ENCODE assay signal across 8 cellular contexts in genomic region chr20:50931048-50931305, GRCh38. TPM values are rescaled to one million over a fixed set of nuclear protein-coding genes. Genes with fewer than 3 reads are reported as not detected.
DNase-seq lines count a peak whose midpoint lies in the region; ATAC-seq and TF ChIP-seq lines count a peak whose summit lies in the region.

No MANE protein-coding gene starts in this region.

- peaks cover 16% of the 10 kb centered on the region for H3K79me1 ChIP-seq in trophoblast cell (ENCODE audit: low read length)

- H3K18ac ChIP-seq in trophoblast cell (ENCODE audit: low read length), result peak overlapping the region; percentile 93

- H3K23ac ChIP-seq in trophoblast cell (ENCODE audit: low read length), result no peak overlapping the region

- H3K27ac ChIP-seq in WERI-Rb-1 (peak overlapping the region; percentile 99), trophoblast cell (ENCODE audit: low read depth, low read length) (peak overlapping the region; percentile 95)

- peaks cover 7% of the 10 kb centered on the region in 2 experiments for H3K4me1 ChIP-seq in trophoblast cell (ENCODE audit: control insufficient read depth in 1 of 2, insufficient read depth in 2 of 2, low read length in 2 of 2)

- peak overlapping the region; percentile 95 for H2BK5ac ChIP-seq in trophoblast cell (ENCODE audit: low read depth, low read length, poor library complexity)

- peak overlapping the region; percentile 100 for H4K91ac ChIP-seq in trophoblast cell (ENCODE audit: low read depth, low read length)

- peak overlapping the region; percentile 97 for H3K4ac ChIP-seq in trophoblast cell (ENCODE audit: low read depth, low read length)

- peaks cover 41% of the 10 kb centered on the region for H3K4me1 Mint-ChIP-seq in activated CD4-positive, alpha-beta T cell treated with anti-CD3 and anti-CD28 coated beads for 36 hours

- H2AK5ac ChIP-seq in trophoblast cell (ENCODE audit: low read length), result peak overlapping the region; percentile 85

- POLR2A ChIA-PET in activated CD4-positive, alpha-beta T cell treated with anti-CD3 and anti-CD28 coated beads for 36 hours (lab: Charles Lee), result interaction anchor here (1.0 to 3.9 kb wide), 6 partner anchors 16 to 140 kb away, joined by 3 to 44 read pairs (median 4); partner anchors contain the start of genes BCAS4, DPM1 and MOCS3

- no CpG with 5 or more reads among the region's 27 CpGs for WGBS in trophoblast cell (ENCODE audit: extremely low coverage, insufficient coverage, insufficient read length)

- no peaks in the 10 kb centered on the region for H3K9me3 ChIP-seq in WERI-Rb-1 (ENCODE audit: severe bottlenecking)
- H3K9me3 ChIP-seq in trophoblast cell (ENCODE audit: insufficient read depth, low read depth, low read length), result no peaks in the 10 kb centered on the region

- H3K9me3 Mint-ChIP-seq in activated CD4-positive, alpha-beta T cell treated with anti-CD3 and anti-CD28 coated beads for 36 hours (ENCODE audit: low read depth), result no peaks in the 10 kb centered on the region

- no peak overlapping the region for H2BK12ac ChIP-seq in trophoblast cell (ENCODE audit: low read length)

- peak overlapping the region; percentile 100 for H3K14ac ChIP-seq in trophoblast cell (ENCODE audit: low read length)

- DNase-seq in activated CD4-positive, alpha-beta T cell treated with anti-CD3 and anti-CD28 coated beads for 36 hours, result no peak
- no peak for DNase-seq in activated CD4-positive, alpha-beta T cell treated with anti-CD3 and anti-CD28 coated beads, Interleukin-2, amount 50 U/mL, for 48 hours
- DNase-seq in WERI-Rb-1, result no peak
- DNase-seq in fibroblast of the aortic adventitia (ENCODE audit: low read depth), result no peak
- DNase-seq in trophoblast cell, result no peak
- no peak for DNase-seq in NCI-H446 (lab: John Stamatoyannopoulos, UW)
- DNase-seq in NCI-H526 (lab: John Stamatoyannopoulos, UW), result no peak

- H3K27me3 Mint-ChIP-seq in activated CD4-positive, alpha-beta T cell treated with anti-CD3 and anti-CD28 coated beads for 36 hours, result no peaks in the 10 kb centered on the region

- H3K27me3 ChIP-seq in WERI-Rb-1 (ENCODE audit: insufficient read depth, low read depth, severe bottlenecking), result no peaks in the 10 kb centered on the region
- no peaks in the 10 kb centered on the region for H3K27me3 ChIP-seq in trophoblast cell (ENCODE audit: insufficient read depth, low read length)

- ATAC-seq in activated CD4-positive, alpha-beta T cell treated with anti-CD3 and anti-CD28 coated beads for 36 hours, result peak; percentile 30
- peak; percentile 19 for ATAC-seq in HG03045 (IDR thresholded peaks at IDR 0.05; ENCODE audit: unreplicated experiment)

- H4K8ac ChIP-seq in trophoblast cell (ENCODE audit: low read depth, low read length), result peak overlapping the region; percentile 94

- CTCF ChIA-PET in activated CD4-positive, alpha-beta T cell treated with anti-CD3 and anti-CD28 coated beads for 36 hours (lab: Charles Lee), result interaction anchor here (0.6 to 3.7 kb wide), 8 partner anchors 10 to 137 kb away, joined by 3 to 29 read pairs (median 4); partner anchors contain the start of genes BCAS4, DPM1 and MOCS3

- peak overlapping the region; percentile 92 for H3K4me3 Mint-ChIP-seq in activated CD4-positive, alpha-beta T cell treated with anti-CD3 and anti-CD28 coated beads for 36 hours

- H3K36me3 ChIP-seq in WERI-Rb-1, result peaks cover 66% of the 10 kb centered on the region
- peaks cover 3 to 6% of the 10 kb centered on the region in 2 experiments for H3K36me3 ChIP-seq in trophoblast cell (ENCODE audit: control insufficient read depth in 1 of 2, insufficient read depth in 2 of 2, low read length in 2 of 2)

- intact Hi-C loops in activated CD4-positive, alpha-beta T cell treated with anti-CD3 and anti-CD28 coated beads for 36 hours (cut with DNase I, micrococcal nuclease), result loop anchor here (1.0 to 5.0 kb wide), 5 partner anchors 27 to 739 kb away; partner anchors contain the start of genes DPM1 (in 2 of the 2), MOCS3 (in 2 of the 2), CEBPB (in 1 of the 2) and NFATC2 (in 1 of the 2)

- peak overlapping the region; percentile 94 for H3K27ac Mint-ChIP-seq in activated CD4-positive, alpha-beta T cell treated with anti-CD3 and anti-CD28 coated beads for 36 hours

- H3K36me3 Mint-ChIP-seq in activated CD4-positive, alpha-beta T cell treated with anti-CD3 and anti-CD28 coated beads for 36 hours (ENCODE audit: low read depth), result peaks cover 45% of the 10 kb centered on the region

- peak overlapping the region; percentile 83 for H3K9ac ChIP-seq in trophoblast cell (ENCODE audit: low read length)

- peak overlapping the region; percentile 94 for H2BK120ac ChIP-seq in trophoblast cell (ENCODE audit: insufficient read depth, low read length, poor library complexity)

- H3K4me3 ChIP-seq in WERI-Rb-1 (ENCODE audit: low read depth, low read length), result peak overlapping the region; percentile 40
- peak overlapping the region; percentile 69 for H3K4me3 ChIP-seq in fibroblast of the aortic adventitia (ENCODE audit: low read depth, low read length)
- peak overlapping the region; percentile 96 for H3K4me3 ChIP-seq in trophoblast cell (ENCODE audit: low read depth, low read length)

- no peak overlapping the region for H3K4me2 ChIP-seq in trophoblast cell (ENCODE audit: low read length)

- peak overlapping the region; percentile 93 for H4K12ac ChIP-seq in trophoblast cell (ENCODE audit: low read depth, low read length)

- TF ChIP-seq CTCF in WERI-Rb-1 (IDR thresholded peaks at IDR 0.05; ENCODE audit: low read depth, low read length), result no peak
- no peak for TF ChIP-seq CTCF in fibroblast of the aortic adventitia (IDR thresholded peaks at IDR 0.05; ENCODE audit: insufficient read depth, low read length)

- H2AFZ ChIP-seq in trophoblast cell (ENCODE audit: insufficient read depth, low read length, poor library complexity), result peak overlapping the region; percentile 53

- peaks cover 19% of the 10 kb centered on the region for H3K79me2 ChIP-seq in trophoblast cell (ENCODE audit: control insufficient read depth, insufficient read depth, low read length, poor library complexity)

RNA-seq across cellular contexts. Expression of gene ADNP, which starts 0.3 kb away (rescaled TPM):
- 10 to 100 TPM; 61.0 to 86.1 TPM for total RNA-seq in activated CD4-positive, alpha-beta T cell treated with anti-CD3 and anti-CD28 coated beads for 36 hours
- 31.2 and 35.4 TPM in 2 replicates for total RNA-seq in fibroblast of the aortic adventitia (ENCODE audit: low replicate concordance)
- 89.6 and 91.5 TPM in 2 replicates for polyA plus RNA-seq in trophoblast cell (2013)

RNA-seq across cellular contexts. Expression of gene DPM1, which starts 27.4 kb away (rescaled TPM):
- 10 to 100 TPM; 55.6 to 72.1 TPM for total RNA-seq in activated CD4-positive, alpha-beta T cell treated with anti-CD3 and anti-CD28 coated beads for 36 hours
- 52.3 and 70.8 TPM in 2 replicates for total RNA-seq in fibroblast of the aortic adventitia (ENCODE audit: low replicate concordance)
- polyA plus RNA-seq in trophoblast cell (2013), result 79.3 and 82.1 TPM in 2 replicates

RNA-seq across cellular contexts. Expression of gene MOCS3, which starts 27.6 kb away (rescaled TPM):
- total RNA-seq in activated CD4-positive, alpha-beta T cell treated with anti-CD3 and anti-CD28 coated beads for 36 hours, result 1 to 10 TPM; 3.1 to 3.8 TPM
- 3.8 and 7.9 TPM in 2 replicates for total RNA-seq in fibroblast of the aortic adventitia (ENCODE audit: low replicate concordance)
- 2.7 and 2.9 TPM in 2 replicates for polyA plus RNA-seq in trophoblast cell (2013)

Comparison
In these comparisons a context has a peak if more than half of its experiments do, and no peak if none do; other contexts are left out.
1. H3K4me3 ChIP-seq: peak in every context shown above with its lines; median percentile 96 in trophoblast cell; 69 in fibroblast of the aortic adventitia; 40 in WERI-Rb-1.